Comparison of ENCODE assay signal across 1 cellular context in the genomic region with DNA sequence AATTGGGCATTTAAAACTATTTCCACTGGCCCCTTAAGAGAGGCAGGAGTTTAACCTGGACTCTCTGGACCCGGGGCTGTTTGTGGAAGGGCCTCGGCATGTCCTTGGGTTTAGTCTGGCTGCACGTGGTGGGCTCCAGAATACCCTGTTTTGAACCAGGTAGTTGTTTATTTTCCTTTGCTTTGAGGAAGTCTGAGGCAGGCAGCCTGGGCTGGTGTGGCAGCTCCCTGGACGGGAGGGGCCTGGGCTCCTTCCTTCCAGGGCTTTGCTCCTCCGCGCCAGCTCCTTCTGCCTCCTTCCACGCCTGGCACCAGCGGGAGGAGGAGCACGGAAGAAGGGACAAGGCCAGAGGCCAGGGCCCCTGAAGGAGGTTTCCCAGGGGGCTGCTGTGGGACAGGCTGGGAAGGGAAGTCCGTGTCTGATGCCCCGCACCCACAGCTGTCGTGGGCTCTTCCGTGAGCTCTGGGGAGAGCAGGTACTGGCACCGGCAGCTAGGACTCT.
TF ChIP-seq lines count a peak whose summit lies in the region.

No MANE protein-coding gene starts in this region.

TF ChIP-seq in HepG2, 621 proteins besides CTCF, POLR2A, EP300 and RAD21 (continued from another document and continues in another):
- no peak for TF ChIP-seq ZNF318 (CRISPR knock-in tag; IDR thresholded peaks at IDR 0.05)
- TF ChIP-seq SMYD3 (CRISPR knock-in tag; IDR thresholded peaks at IDR 0.05), result no peak
- TF ChIP-seq, protein P1, sequence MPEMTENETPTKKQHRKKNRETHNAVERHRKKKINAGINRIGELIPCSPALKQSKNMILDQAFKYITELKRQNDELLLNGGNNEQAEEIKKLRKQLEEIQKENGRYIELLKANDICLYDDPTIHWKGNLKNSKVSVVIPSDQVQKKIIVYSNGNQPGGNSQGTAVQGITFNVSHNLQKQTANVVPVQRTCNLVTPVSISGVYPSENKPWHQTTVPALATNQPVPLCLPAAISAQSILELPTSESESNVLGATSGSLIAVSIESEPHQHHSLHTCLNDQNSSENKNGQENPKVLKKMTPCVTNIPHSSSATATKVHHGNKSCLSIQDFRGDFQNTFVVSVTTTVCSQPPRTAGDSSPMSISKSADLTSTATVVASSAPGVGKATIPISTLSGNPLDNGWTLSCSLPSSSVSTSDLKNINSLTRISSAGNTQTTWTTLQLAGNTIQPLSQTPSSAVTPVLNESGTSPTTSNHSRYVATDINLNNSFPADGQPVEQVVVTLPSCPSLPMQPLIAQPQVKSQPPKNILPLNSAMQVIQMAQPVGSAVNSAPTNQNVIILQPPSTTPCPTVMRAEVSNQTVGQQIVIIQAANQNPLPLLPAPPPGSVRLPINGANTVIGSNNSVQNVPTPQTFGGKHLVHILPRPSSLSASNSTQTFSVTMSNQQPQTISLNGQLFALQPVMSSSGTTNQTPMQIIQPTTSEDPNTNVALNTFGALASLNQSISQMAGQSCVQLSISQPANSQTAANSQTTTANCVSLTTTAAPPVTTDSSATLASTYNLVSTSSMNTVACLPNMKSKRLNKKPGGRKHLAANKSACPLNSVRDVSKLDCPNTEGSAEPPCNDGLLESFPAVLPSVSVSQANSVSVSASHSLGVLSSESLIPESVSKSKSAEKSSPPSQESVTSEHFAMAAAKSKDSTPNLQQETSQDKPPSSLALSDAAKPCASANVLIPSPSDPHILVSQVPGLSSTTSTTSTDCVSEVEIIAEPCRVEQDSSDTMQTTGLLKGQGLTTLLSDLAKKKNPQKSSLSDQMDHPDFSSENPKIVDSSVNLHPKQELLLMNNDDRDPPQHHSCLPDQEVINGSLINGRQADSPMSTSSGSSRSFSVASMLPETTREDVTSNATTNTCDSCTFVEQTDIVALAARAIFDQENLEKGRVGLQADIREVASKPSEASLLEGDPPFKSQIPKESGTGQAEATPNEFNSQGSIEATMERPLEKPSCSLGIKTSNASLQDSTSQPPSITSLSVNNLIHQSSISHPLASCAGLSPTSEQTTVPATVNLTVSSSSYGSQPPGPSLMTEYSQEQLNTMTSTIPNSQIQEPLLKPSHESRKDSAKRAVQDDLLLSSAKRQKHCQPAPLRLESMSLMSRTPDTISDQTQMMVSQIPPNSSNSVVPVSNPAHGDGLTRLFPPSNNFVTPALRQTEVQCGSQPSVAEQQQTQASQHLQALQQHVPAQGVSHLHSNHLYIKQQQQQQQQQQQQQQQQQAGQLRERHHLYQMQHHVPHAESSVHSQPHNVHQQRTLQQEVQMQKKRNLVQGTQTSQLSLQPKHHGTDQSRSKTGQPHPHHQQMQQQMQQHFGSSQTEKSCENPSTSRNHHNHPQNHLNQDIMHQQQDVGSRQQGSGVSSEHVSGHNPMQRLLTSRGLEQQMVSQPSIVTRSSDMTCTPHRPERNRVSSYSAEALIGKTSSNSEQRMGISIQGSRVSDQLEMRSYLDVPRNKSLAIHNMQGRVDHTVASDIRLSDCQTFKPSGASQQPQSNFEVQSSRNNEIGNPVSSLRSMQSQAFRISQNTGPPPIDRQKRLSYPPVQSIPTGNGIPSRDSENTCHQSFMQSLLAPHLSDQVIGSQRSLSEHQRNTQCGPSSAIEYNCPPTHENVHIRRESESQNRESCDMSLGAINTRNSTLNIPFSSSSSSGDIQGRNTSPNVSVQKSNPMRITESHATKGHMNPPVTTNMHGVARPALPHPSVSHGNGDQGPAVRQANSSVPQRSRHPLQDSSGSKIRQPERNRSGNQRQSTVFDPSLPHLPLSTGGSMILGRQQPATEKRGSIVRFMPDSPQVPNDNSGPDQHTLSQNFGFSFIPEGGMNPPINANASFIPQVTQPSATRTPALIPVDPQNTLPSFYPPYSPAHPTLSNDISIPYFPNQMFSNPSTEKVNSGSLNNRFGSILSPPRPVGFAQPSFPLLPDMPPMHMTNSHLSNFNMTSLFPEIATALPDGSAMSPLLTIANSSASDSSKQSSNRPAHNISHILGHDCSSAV (CRISPR knock-in tag; IDR thresholded peaks at IDR 0.05; ENCODE audit: borderline replicate concordance), result no peak
- peak; percentile 61; the same call in 1 of the 2 replicates for TF ChIP-seq TFE3 (CRISPR knock-in tag; IDR thresholded peaks at IDR 0.05)
- TF ChIP-seq MAFF (IDR thresholded peaks at IDR 0.05; ENCODE audit: low read depth, low read length), result no peak
- peak; percentile 48; the same call in 1 of the 2 replicates for TF ChIP-seq ZNF724P (CRISPR knock-in tag; IDR thresholded peaks at IDR 0.05; ENCODE audit: borderline replicate concordance)
- TF ChIP-seq ZFY (CRISPR knock-in tag; IDR thresholded peaks at IDR 0.05), result peak; percentile 46; the same call in 1 of the 2 replicates
- no peak for TF ChIP-seq ZNF780A (CRISPR knock-in tag; IDR thresholded peaks at IDR 0.05)
- TF ChIP-seq, protein P2, sequence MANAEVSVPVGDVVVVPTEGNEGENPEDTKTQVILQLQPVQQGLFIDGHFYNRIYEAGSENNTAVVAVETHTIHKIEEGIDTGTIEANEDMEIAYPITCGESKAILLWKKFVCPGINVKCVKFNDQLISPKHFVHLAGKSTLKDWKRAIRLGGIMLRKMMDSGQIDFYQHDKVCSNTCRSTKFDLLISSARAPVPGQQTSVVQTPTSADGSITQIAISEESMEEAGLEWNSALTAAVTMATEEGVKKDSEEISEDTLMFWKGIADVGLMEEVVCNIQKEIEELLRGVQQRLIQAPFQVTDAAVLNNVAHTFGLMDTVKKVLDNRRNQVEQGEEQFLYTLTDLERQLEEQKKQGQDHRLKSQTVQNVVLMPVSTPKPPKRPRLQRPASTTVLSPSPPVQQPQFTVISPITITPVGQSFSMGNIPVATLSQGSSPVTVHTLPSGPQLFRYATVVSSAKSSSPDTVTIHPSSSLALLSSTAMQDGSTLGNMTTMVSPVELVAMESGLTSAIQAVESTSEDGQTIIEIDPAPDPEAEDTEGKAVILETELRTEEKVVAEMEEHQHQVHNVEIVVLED (CRISPR knock-in tag; IDR thresholded peaks at IDR 0.05; ENCODE audit: borderline replicate concordance), result peak; percentile 16; the same call in 1 of the 2 replicates
- no peak for TF ChIP-seq ISL2 (CRISPR knock-in tag; IDR thresholded peaks at IDR 0.05)
- TF ChIP-seq IKZF4 (CRISPR knock-in tag; IDR thresholded peaks at IDR 0.05; ENCODE audit: borderline replicate concordance, low read depth, not compliant biosample characterization), result no peak
- TF ChIP-seq ZNF772 (CRISPR knock-in tag; IDR thresholded peaks at IDR 0.05), result no peak
- TF ChIP-seq PAXIP1 (CRISPR knock-in tag; conservative IDR thresholded peaks at IDR 0.05), result peak; percentile 81
- no peak for TF ChIP-seq ZNF770 (CRISPR knock-in tag; IDR thresholded peaks at IDR 0.05)
